1 cellular context compared by ENCODE assay signal in genomic region chr12:12214635-12215131, GRCh38.
TF ChIP-seq lines count a peak whose summit lies in the region.

No MANE protein-coding gene starts in this region.

TF ChIP-seq in GM12878, 131 proteins besides CTCF, POLR2A, EP300 and RAD21 (continued from another document):
- TF ChIP-seq IRF3 (IDR thresholded peaks at IDR 0.05) (no peak), BMI1 (IDR thresholded peaks at IDR 0.05; ENCODE audit: borderline replicate concordance) (no peak), IKZF2 (IDR thresholded peaks at IDR 0.05) (0 out of 4 replicates have a peak, but pooled peaks of 1 of the 2 experiments have one; percentile 20), MTA3 (IDR thresholded peaks at IDR 0.05; ENCODE audit: borderline replicate concordance, low read length) (no peak), HDAC2 (IDR thresholded peaks at IDR 0.05) (no peak), NFIC (IDR thresholded peaks at IDR 0.05; ENCODE audit: low read depth, low read length) (no peak), DPF2 (IDR thresholded peaks at IDR 0.05) (no peak), RAD51 (IDR thresholded peaks at IDR 0.05) (no peak), BRCA1 (IDR thresholded peaks at IDR 0.05; ENCODE audit: low read depth, low read length) (no peak), HDGF (IDR thresholded peaks at IDR 0.05) (no peak), E2F8 (IDR thresholded peaks at IDR 0.05; ENCODE audit: low read depth, partially characterized antibody) (no peak), FOXM1 (IDR thresholded peaks at IDR 0.05; ENCODE audit: low read depth, low read length) (no peak), MTA2 (IDR thresholded peaks at IDR 0.05; ENCODE audit: low read depth) (0 out of 2 replicates have a peak, but pooled peaks have one; percentile 16), PKNOX1 (IDR thresholded peaks at IDR 0.05) (peak; percentile 22; the same call in 1 of the 2 replicates), IKZF1 (conservative IDR thresholded peaks at IDR 0.05) (peak; percentile 29; the same call in 1 of the 2 replicates), CHD4 (IDR thresholded peaks at IDR 0.05) (no peak), RCOR1 (conservative IDR thresholded peaks at IDR 0.05; ENCODE audit: low read depth, low read length) (no peak), SMC3 (IDR thresholded peaks at IDR 0.05; ENCODE audit: borderline replicate concordance, low read length) (no peak), ETV6 (conservative IDR thresholded peaks at IDR 0.05 in 1 of 2, IDR thresholded peaks at IDR 0.05 in 1 of 2; ENCODE audit: borderline replicate concordance in 1 of 2, low read depth in 1 of 2) (peak in 1 of 2 experiments; percentile 79; a peak in 1 of 4 replicates)
